1 cellular context compared by ENCODE assay signal in genomic region chr13:99374169-99374991, GRCh38.
TF ChIP-seq lines count a peak whose summit lies in the region.

No MANE protein-coding gene starts in this region.

TF ChIP-seq in WTC11, 78 proteins besides CTCF, POLR2A, EP300 and RAD21 (continued from another document):
- TF ChIP-seq AFF4 (CRISPR knock-in tag; IDR thresholded peaks at IDR 0.05; ENCODE audit: borderline replicate concordance), result no peak
- no peak for TF ChIP-seq ZNF263 (CRISPR knock-in tag; IDR thresholded peaks at IDR 0.05; ENCODE audit: low read depth)
- no peak for TF ChIP-seq E2F5 (CRISPR knock-in tag; IDR thresholded peaks at IDR 0.05)
- no peak for TF ChIP-seq NR3C1 (CRISPR knock-in tag; conservative IDR thresholded peaks at IDR 0.05; ENCODE audit: low read depth)
- no peak for TF ChIP-seq CDX4 (CRISPR knock-in tag; IDR thresholded peaks at IDR 0.05; ENCODE audit: borderline replicate concordance)
- no peak for TF ChIP-seq ATF3 (CRISPR knock-in tag; conservative IDR thresholded peaks at IDR 0.05)
- TF ChIP-seq IRF1 (CRISPR knock-in tag; IDR thresholded peaks at IDR 0.05), result no peak
- TF ChIP-seq TEAD4 (CRISPR knock-in tag; IDR thresholded peaks at IDR 0.05), result no peak
- TF ChIP-seq IRF2 (CRISPR knock-in tag; IDR thresholded peaks at IDR 0.05; ENCODE audit: borderline replicate concordance, low read depth), result no peak
- TF ChIP-seq ZNF512 (CRISPR knock-in tag; IDR thresholded peaks at IDR 0.05; ENCODE audit: borderline replicate concordance), result no peak
- TF ChIP-seq GRHL2 (CRISPR knock-in tag; IDR thresholded peaks at IDR 0.05; ENCODE audit: insufficient replicate concordance, severe bottlenecking), result no peak
- no peak for TF ChIP-seq KAT7 (CRISPR knock-in tag; IDR thresholded peaks at IDR 0.05; ENCODE audit: borderline replicate concordance)
- no peak for TF ChIP-seq MLX (CRISPR knock-in tag; IDR thresholded peaks at IDR 0.05)
